14 cellular contexts compared by ENCODE assay signal in genomic region chr6:142883011-142883410, GRCh38.
DNase-seq lines count a peak whose midpoint lies in the region; ATAC-seq and TF ChIP-seq lines count a peak whose summit lies in the region.
"Had no signal": no experiment of that assay in that cellular context is flagged by ENCODE, and none has a peak within 500 bp of the region (broad histone marks: within the 10 kb centered on the region; RNA-seq: fewer than 3 reads in every experiment).

No MANE protein-coding gene starts in this region.

- no peaks in the 10 kb centered on the region for H3K9me3 Mint-ChIP-seq in CD4-positive, alpha-beta memory T cell
- no peaks in the 10 kb centered on the region for H3K9me3 Mint-ChIP-seq in HFFc6
- no peaks in the 10 kb centered on the region for H3K9me3 Mint-ChIP-seq in naive thymus-derived CD4-positive, alpha-beta T cell
- H3K9me3 Mint-ChIP-seq: mesothelial cell of epicardium, WTC11 had no signal

- peaks cover 100% of the 10 kb centered on the region for H3K4me1 ChIP-seq in CD4-positive, alpha-beta memory T cell (ENCODE audit: insufficient read depth, low read length)
- H3K4me1 ChIP-seq in naive thymus-derived CD4-positive, alpha-beta T cell (ENCODE audit: control insufficient read depth in 2 of 2, insufficient read depth in 2 of 2, low read length in 2 of 2): peaks cover 52 to 62% of the 10 kb centered on the region in 2 donors

- in situ Hi-C loops in astrocyte of the spinal cord (cut with HindIII; ENCODE audit: low sequenced_read_pairs): no loop called here

- H3K4me3 ChIP-seq in CD4-positive, alpha-beta memory T cell (ENCODE audit: low read length in 2 of 2): no peak overlapping the region
- no peak overlapping the region for H3K4me3 ChIP-seq in astrocyte of the spinal cord (ENCODE audit: low read depth, low read length)
- H3K4me3 ChIP-seq in naive thymus-derived CD4-positive, alpha-beta T cell (ENCODE audit: low read length): no peak overlapping the region
- H3K4me3 ChIP-seq: esophagus squamous epithelium, MG63 had no signal

- CTCF ChIA-PET in CD4-positive, alpha-beta memory T cell (lab: Charles Lee; ENCODE audit: partially characterized antibody): interaction anchor here (0.7 to 5.8 kb wide), 15 partner anchors 11 to 190 kb away, joined by 3 to 34 read pairs (median 5); no protein-coding TSS in a partner anchor
- CTCF ChIA-PET in naive thymus-derived CD4-positive, alpha-beta T cell (lab: Charles Lee): interaction anchor here (1.0 to 2.9 kb wide), 4 partner anchors 9 to 191 kb away, joined by 3 to 17 read pairs (median 4); no protein-coding TSS in a partner anchor

- no peaks in the 10 kb centered on the region for H3K27me3 Mint-ChIP-seq in CD4-positive, alpha-beta memory T cell
- H3K27me3 Mint-ChIP-seq in HFFc6 (ENCODE audit: insufficient read depth): no peaks in the 10 kb centered on the region; the same call in 1 of the 2 replicates
- H3K27me3 Mint-ChIP-seq in naive thymus-derived CD4-positive, alpha-beta T cell: no peaks in the 10 kb centered on the region

- no peaks in the 10 kb centered on the region for H3K27me3 ChIP-seq in CD4-positive, alpha-beta memory T cell (ENCODE audit: insufficient read depth, low read length)
- no peaks in the 10 kb centered on the region for H3K27me3 ChIP-seq in naive thymus-derived CD4-positive, alpha-beta T cell (ENCODE audit: control insufficient read depth in 2 of 2, insufficient read depth in 2 of 2, low read length in 2 of 2)
- H3K27me3 ChIP-seq: esophagus squamous epithelium, MG63 had no signal

- TF ChIP-seq CTCF in HFFc6 (IDR thresholded peaks at IDR 0.05): no peak
- TF ChIP-seq CTCF in astrocyte of the spinal cord (IDR thresholded peaks at IDR 0.05; ENCODE audit: low read depth, low read length): no peak

- H3K27ac Mint-ChIP-seq in CD4-positive, alpha-beta memory T cell: peak overlapping the region in 6 of 7 donors; percentile 71 to 100 (median 86)
- peak overlapping the region; percentile 93 for H3K27ac Mint-ChIP-seq in HFFc6
- peak overlapping the region in 8 of 9 donors; percentile 60 to 100 (median 91) for H3K27ac Mint-ChIP-seq in naive thymus-derived CD4-positive, alpha-beta T cell
- H3K27ac Mint-ChIP-seq: activated T-helper 2 cell treated with anti-CD3 and anti-CD28 coated beads, Interferon-gamma antibody, Interleukin-2, Interleukin-4, amounts not matched to agents 10 μg/mL and 5 μg/mL and 100 μg/mL, durations not matched to agents 14 hours and 24 hours and 36 hours; WTC11 had no signal

- H3K4me1 Mint-ChIP-seq in CD4-positive, alpha-beta memory T cell: peaks cover 72 to 96% (median 87%) of the 10 kb centered on the region in 4 donors
- peaks cover 87% of the 10 kb centered on the region for H3K4me1 Mint-ChIP-seq in HFFc6 (ENCODE audit: low read depth)
- H3K4me1 Mint-ChIP-seq in naive thymus-derived CD4-positive, alpha-beta T cell: peaks cover 43 to 99% (median 92%) of the 10 kb centered on the region in 7 donors

- no peak for DNase-seq in CD4-positive, alpha-beta memory T cell
- DNase-seq in HFFc6 (peak; percentile 49), astrocyte of the spinal cord (ENCODE audit: low read depth, low spot score) (peak; percentile 53)
- no peak for DNase-seq in naive thymus-derived CD4-positive, alpha-beta T cell
- DNase-seq: Calu3, esophagus squamous epithelium, MG63, NCI-H2107 had no signal

- ATAC-seq in naive thymus-derived CD4-positive, alpha-beta T cell: no peak
- ATAC-seq in HG03342 (IDR thresholded peaks at IDR 0.05; ENCODE audit: unreplicated experiment): no peak
- no peak for ATAC-seq in GM18502 (IDR thresholded peaks at IDR 0.05; ENCODE audit: poor library complexity, unreplicated experiment)
- ATAC-seq in HG03565 (IDR thresholded peaks at IDR 0.05; ENCODE audit: unreplicated experiment): no peak
- ATAC-seq: WTC11 had no signal

- H3K27ac ChIP-seq in CD4-positive, alpha-beta memory T cell (ENCODE audit: low read depth, low read length): peak overlapping the region; percentile 11
- peak overlapping the region; percentile 84 for H3K27ac ChIP-seq in naive thymus-derived CD4-positive, alpha-beta T cell (ENCODE audit: low read depth, low read length)
- H3K27ac ChIP-seq: esophagus squamous epithelium had no signal

- POLR2A ChIA-PET in CD4-positive, alpha-beta memory T cell (lab: Charles Lee; ENCODE audit: partially characterized antibody): interaction anchor here (1.0 to 8.1 kb wide), 11 partner anchors 9 to 117 kb away, joined by 3 to 124 read pairs (median 37); partner anchors contain the start of gene HIVEP2
- POLR2A ChIA-PET in naive thymus-derived CD4-positive, alpha-beta T cell (lab: Charles Lee): interaction anchor here (0.5 to 7.4 kb wide), 15 partner anchors 9 to 476 kb away, joined by 3 to 96 read pairs (median 5); no protein-coding TSS in a partner anchor

- H3K36me3 Mint-ChIP-seq in CD4-positive, alpha-beta memory T cell: peaks cover 18 to 30% of the 10 kb centered on the region in 2 donors
- peaks cover 32% of the 10 kb centered on the region for H3K36me3 Mint-ChIP-seq in HFFc6 (ENCODE audit: low read depth)
- peaks cover 11 to 29% (median 27%) of the 10 kb centered on the region in 5 donors for H3K36me3 Mint-ChIP-seq in naive thymus-derived CD4-positive, alpha-beta T cell
- H3K36me3 Mint-ChIP-seq: mesothelial cell of epicardium, WTC11 had no signal

- no peaks in the 10 kb centered on the region for H3K36me3 ChIP-seq in CD4-positive, alpha-beta memory T cell (ENCODE audit: insufficient read depth, low read length)
- no peaks in the 10 kb centered on the region for H3K36me3 ChIP-seq in naive thymus-derived CD4-positive, alpha-beta T cell (ENCODE audit: control insufficient read depth in 2 of 3, insufficient read depth in 3 of 3, low read length in 3 of 3)
- H3K36me3 ChIP-seq: esophagus squamous epithelium, MG63 had no signal

- H3K4me3 Mint-ChIP-seq in CD4-positive, alpha-beta memory T cell: peak overlapping the region in 4 of 8 donors; percentile 13 to 65 (median 60)
- H3K4me3 Mint-ChIP-seq in HFFc6: peak overlapping the region; percentile 1; the same call in 1 of the 2 replicates
- peak overlapping the region in 8 of 10 donors; percentile 17 to 97 (median 75) for H3K4me3 Mint-ChIP-seq in naive thymus-derived CD4-positive, alpha-beta T cell
- H3K4me3 Mint-ChIP-seq: mesothelial cell of epicardium, WTC11 had no signal

- no peaks in the 10 kb centered on the region for H3K9me3 ChIP-seq in CD4-positive, alpha-beta memory T cell (ENCODE audit: control insufficient read depth in 1 of 2, low read length in 2 of 2)
- no peaks in the 10 kb centered on the region for H3K9me3 ChIP-seq in naive thymus-derived CD4-positive, alpha-beta T cell (ENCODE audit: control insufficient read depth in 2 of 3, low read length in 3 of 3)
- H3K9me3 ChIP-seq: esophagus squamous epithelium, MG63 had no signal

- intact Hi-C loops in CD4-positive, alpha-beta memory T cell (cut with micrococcal nuclease): no loop called here
- intact Hi-C loops in naive thymus-derived CD4-positive, alpha-beta T cell (cut with micrococcal nuclease): loop anchor here in 1 of 2 donors (10.0 kb wide), 1 partner anchor 738 kb away; the partner anchor contains the start of genes NMBR and VTA1

Comparison
In these comparisons a context has a peak if more than half of its experiments do, and no peak if none do; other contexts are left out.
1. DNase-seq: peak in HFFc6 (single experiment) and astrocyte of the spinal cord (single experiment); none in CD4-positive, alpha-beta memory T cell (0 of 5) and naive thymus-derived CD4-positive, alpha-beta T cell (0 of 9).
2. Peak in every context shown above with its lines, with median percentiles within 50 percentile points of each other: H3K27ac Mint-ChIP-seq.